In genomic region chr4:38820329-38821061, GRCh38 we compare ENCODE assay signal across 11 cellular contexts. TPM values are rescaled to one million over a fixed set of nuclear protein-coding genes. Genes with fewer than 3 reads are reported as not detected.
A peak's percentile ranks its signal among the peaks of the same experiment; 100 is the strongest.
DNase-seq lines count a peak whose midpoint lies in the region; ATAC-seq lines count a peak whose summit lies in the region.
"Had no signal": no experiment of that assay in that cellular context is flagged by ENCODE, and none has a peak within 500 bp of the region (broad histone marks: within the 10 kb centered on the region; RNA-seq: fewer than 3 reads in every experiment).

No MANE protein-coding gene starts in this region.

- ATAC-seq in GM18858 (IDR thresholded peaks at IDR 0.05; ENCODE audit: unreplicated experiment) (peak; percentile 45), GM21447 (IDR thresholded peaks at IDR 0.05; ENCODE audit: unreplicated experiment) (peak; percentile 44), HG03442 (IDR thresholded peaks at IDR 0.05; ENCODE audit: unreplicated experiment) (peak; percentile 53)
- ATAC-seq: body of pancreas had no signal

- DNase-seq in foreskin melanocyte (peak; percentile 92), inferior parietal cortex (ENCODE audit: extremely low spot score) (no peak), medulla oblongata (ENCODE audit: extremely low spot score) (no peak), mesenteric fat pad (ENCODE audit: low spot score) (no peak)
- DNase-seq: activated CD4-positive, alpha-beta memory T cell treated with anti-CD3 and anti-CD28 coated beads, Interleukin-2, amount 10 ng/mL, durations not matched to agents 7 days and 5 days; body of pancreas had no signal

RNA-seq across cellular contexts. Expression of gene TLR1, which starts 15.9 kb away (rescaled TPM):
- 25.4 TPM for total RNA-seq in mesenteric fat pad
- total RNA-seq: HT-29 had no signal

RNA-seq across cellular contexts. Expression of gene TLR6, which starts 36.1 kb away (rescaled TPM):
- 7.3 TPM for total RNA-seq in mesenteric fat pad

RNA-seq across cellular contexts. Expression of gene TLR10, which starts 37.7 kb away (rescaled TPM):
- total RNA-seq in mesenteric fat pad, result 0.42 TPM
- total RNA-seq: HT-29, pulmonary artery endothelial cell had no signal

RNA-seq across cellular contexts. Expression of gene FAM114A1, which starts 47.1 kb away (rescaled TPM):
- 81.3 TPM for total RNA-seq in mesenteric fat pad
